Comparison of ENCODE assay signal across 9 cellular contexts in genomic region chr5:95861858-95862561, GRCh38. TPM values are rescaled to one million over a fixed set of nuclear protein-coding genes. Genes with fewer than 3 reads are reported as not detected.
DNase-seq lines count a peak whose midpoint lies in the region; ATAC-seq, FAIRE-seq and TF ChIP-seq lines count a peak whose summit lies in the region.
"Had no signal": no experiment of that assay in that cellular context is flagged by ENCODE, and none has a peak within 500 bp of the region (broad histone marks: within the 10 kb centered on the region; RNA-seq: fewer than 3 reads in every experiment).

No MANE protein-coding gene starts in this region.

- TF ChIP-seq RAD21 in HepG2 (CRISPR knock-in tag; IDR thresholded peaks at IDR 0.05), result no peak

- H3K4me1 Mint-ChIP-seq in activated naive CD4-positive, alpha-beta T cell treated with anti-CD3 and anti-CD28 coated beads for 36 hours (ENCODE audit: low read depth), result peaks cover 63% of the 10 kb centered on the region
- peaks cover 71% of the 10 kb centered on the region for H3K4me1 Mint-ChIP-seq in activated naive CD8-positive, alpha-beta T cell (ENCODE audit: low read depth)

- POLR2A ChIA-PET in HepG2 (lab: Yijun Ruan, JAX), result interaction anchor here (0.8 to 2.3 kb wide), 17 partner anchors 9 to 437 kb away, joined by 3 to 54 read pairs (median 5); partner anchors contain the start of genes ELL2 and GLRX

- peak overlapping the region; percentile 72 for H3K27ac Mint-ChIP-seq in activated naive CD4-positive, alpha-beta T cell treated with anti-CD3 and anti-CD28 coated beads for 36 hours
- peak overlapping the region; percentile 83 for H3K27ac Mint-ChIP-seq in activated naive CD8-positive, alpha-beta T cell

- no peak overlapping the region for H3K4me3 Mint-ChIP-seq in activated naive CD4-positive, alpha-beta T cell treated with anti-CD3 and anti-CD28 coated beads for 36 hours
- H3K4me3 Mint-ChIP-seq in activated naive CD8-positive, alpha-beta T cell, result peak overlapping the region; percentile 58

- H3K79me2 ChIP-seq in HepG2 (ENCODE audit: insufficient read depth, low read length), result peaks cover 14% of the 10 kb centered on the region
- no peaks in the 10 kb centered on the region for H3K79me2 ChIP-seq in mesendoderm (ENCODE audit: control insufficient read depth, insufficient read depth, low read length)

- FAIRE-seq in HepG2 (lab: Jason Lieb, UNC), result no peak

- H3K56ac ChIP-seq in mesendoderm (ENCODE audit: low read length), result no peak overlapping the region

- H3K4me2 ChIP-seq in HepG2 (ENCODE audit: low read depth, low read length), result peak overlapping the region; percentile 90
- no peak overlapping the region for H3K4me2 ChIP-seq in mesendoderm (ENCODE audit: low read length)

- H3K4me1 ChIP-seq in HepG2 (ENCODE audit: insufficient read depth, low read length), result peaks cover 97% of the 10 kb centered on the region
- peaks cover 43 to 73% (median 58%) of the 10 kb centered on the region in 4 donors for H3K4me1 ChIP-seq in upper lobe of left lung
- peaks cover 2% of the 10 kb centered on the region for H3K4me1 ChIP-seq in mesendoderm (ENCODE audit: control insufficient read depth, low read depth, low read length)

- H3K79me1 ChIP-seq in mesendoderm (ENCODE audit: low read length), result no peaks in the 10 kb centered on the region

- no peak overlapping the region for H2BK5ac ChIP-seq in mesendoderm (ENCODE audit: low read length)

- H3K27me3 ChIP-seq in HepG2 (ENCODE audit: control insufficient read depth in 1 of 2, insufficient read depth in 2 of 2, low read length in 2 of 2) (no peaks in the 10 kb centered on the region), upper lobe of left lung (no peaks in the 10 kb centered on the region), mesendoderm (ENCODE audit: insufficient read depth, low read length, poor library complexity) (no peaks in the 10 kb centered on the region)

- H3K4ac ChIP-seq in mesendoderm (ENCODE audit: low read depth, low read length), result no peak overlapping the region

- H2BK120ac ChIP-seq in mesendoderm (ENCODE audit: low read depth, low read length), result no peak overlapping the region

- no peak overlapping the region for H2BK15ac ChIP-seq in mesendoderm (replicated peaks; ENCODE audit: low read depth)

- no peak overlapping the region for H2AK5ac ChIP-seq in mesendoderm (ENCODE audit: low read length)

- TF ChIP-seq POLR2A in HepG2 (IDR thresholded peaks at IDR 0.05; ENCODE audit: insufficient read depth in 1 of 2, low read depth in 2 of 2, low read length in 2 of 2) (no peak), upper lobe of left lung (IDR thresholded peaks at IDR 0.05) (no peak)

- H4K5ac ChIP-seq in mesendoderm (ENCODE audit: low read length), result no peak overlapping the region

- no peaks in the 10 kb centered on the region for H3K36me3 Mint-ChIP-seq in activated naive CD4-positive, alpha-beta T cell treated with anti-CD3 and anti-CD28 coated beads for 36 hours (ENCODE audit: low read depth)
- no peaks in the 10 kb centered on the region for H3K36me3 Mint-ChIP-seq in activated naive CD8-positive, alpha-beta T cell

- intact Hi-C loops in activated naive CD4-positive, alpha-beta T cell treated with anti-CD3 and anti-CD28 coated beads for 36 hours (cut with micrococcal nuclease), result loop anchor here (10.0 kb wide), 1 partner anchor 1303 kb away; no protein-coding TSS in a partner anchor
- intact Hi-C loops in HepG2 (cut with micrococcal nuclease; ENCODE audit: unreplicated experiment), result loop anchor here (2.0 to 5.0 kb wide), 3 partner anchors 45 to 325 kb away; no protein-coding TSS in a partner anchor

- no peak overlapping the region for H3K23ac ChIP-seq in mesendoderm (ENCODE audit: low read length)

- CTCF ChIA-PET in activated naive CD4-positive, alpha-beta T cell treated with anti-CD3 and anti-CD28 coated beads for 36 hours (lab: Charles Lee), result interaction anchor here (0.7 to 1.8 kb wide), 7 partner anchors 9 to 475 kb away, joined by 3 to 8 read pairs (median 5); partner anchors contain the start of gene ELL2
- CTCF ChIA-PET in HepG2 (lab: Yijun Ruan, JAX; ENCODE audit: low intra/inter-chr PET ratio, low total read pairs), result no interaction called here

- no peak overlapping the region for H2AFZ ChIP-seq in HepG2 (ENCODE audit: low read length)

- no peak overlapping the region for H4K8ac ChIP-seq in mesendoderm (ENCODE audit: low read depth, low read length)

- H3K36me3 ChIP-seq in HepG2 (replicated peaks in 1 of 2; ENCODE audit: control insufficient read depth in 1 of 2, insufficient read depth in 2 of 2, low read length in 2 of 2) (no peaks in the 10 kb centered on the region), upper lobe of left lung (no peaks in the 10 kb centered on the region), mesendoderm (ENCODE audit: control insufficient read depth, insufficient read depth, low read length) (no peaks in the 10 kb centered on the region)

- no peak for ATAC-seq in HepG2
- no peak for ATAC-seq in upper lobe of left lung (ENCODE audit: low FRiP score in 2 of 2)

- no peak for TF ChIP-seq CTCF in HepG2 (CRISPR knock-in tag; IDR thresholded peaks at IDR 0.05)
- TF ChIP-seq CTCF in upper lobe of left lung (IDR thresholded peaks at IDR 0.05), result no peak

- H3K27ac ChIP-seq in HepG2 (ENCODE audit: extremely low read length, insufficient read depth, low read length), result peak overlapping the region; percentile 98
- peak overlapping the region; percentile 73 to 85 (median 81) for H3K27ac ChIP-seq in upper lobe of left lung
- H3K27ac ChIP-seq in mesendoderm (ENCODE audit: low read depth, low read length), result no peak overlapping the region
- H3K27ac ChIP-seq: C4-2B had no signal

- peak overlapping the region; percentile 84 for H3K9ac ChIP-seq in HepG2 (ENCODE audit: insufficient read depth, low read depth, low read length)
- no peak overlapping the region for H3K9ac ChIP-seq in mesendoderm (ENCODE audit: low read length)

- no peaks in the 10 kb centered on the region for H4K20me1 ChIP-seq in HepG2 (ENCODE audit: insufficient read depth, low read length)

- no peaks in the 10 kb centered on the region for H3K27me3 Mint-ChIP-seq in activated naive CD4-positive, alpha-beta T cell treated with anti-CD3 and anti-CD28 coated beads for 36 hours (ENCODE audit: low read depth)
- H3K27me3 Mint-ChIP-seq in activated naive CD8-positive, alpha-beta T cell, result no peaks in the 10 kb centered on the region

- H3K9me3 ChIP-seq in HepG2 (ENCODE audit: low read length) (no peaks in the 10 kb centered on the region), upper lobe of left lung (no peaks in the 10 kb centered on the region)

- BruUV-seq in HepG2 (replicated peaks; lab: Mats Ljungman, UMichigan), result no TSS peak

- WGBS in HepG2 (ENCODE audit: low lambda C conversion rate), result 23% methylated on average over 8 of the region's 8 CpGs
- WGBS in upper lobe of left lung, 2 donors, result 74 to 77% methylated on average over 8 of the region's 8 CpGs
- WGBS in mesendoderm (ENCODE audit: extremely low coverage, insufficient coverage, low lambda C conversion rate), result no CpG with 5 or more reads among the region's 8 CpGs

- no peak for TF ChIP-seq EP300 in HepG2 (IDR thresholded peaks at IDR 0.05; ENCODE audit: low read depth in 2 of 2, low read length in 2 of 2)
- no peak for TF ChIP-seq EP300 in HepG2 (CRISPR knock-in tag; IDR thresholded peaks at IDR 0.05; ENCODE audit: borderline replicate concordance)
- no peak for TF ChIP-seq EP300 in upper lobe of left lung (IDR thresholded peaks at IDR 0.05)

- in situ Hi-C loops in HepG2 (cut with HindIII; ENCODE audit: extremely low pct_ligation_motif_present, low pct_unique_long_range_greater_than_20kb), result loop anchor here (5.0 kb wide), 1 partner anchor 255 kb away; no protein-coding TSS in a partner anchor

- peak; percentile 64 for DNase-seq in activated naive CD4-positive, alpha-beta T cell treated with anti-CD3 and anti-CD28 coated beads for 36 hours
- no peak for DNase-seq in activated naive CD4-positive, alpha-beta T cell (lab: John Stamatoyannopoulos, UW)
- DNase-seq in HepG2 (ENCODE audit: low spot score) (no peak), upper lobe of left lung (no peak), mesendoderm (no peak), NCI-H774 (lab: John Stamatoyannopoulos, UW) (no peak), HuH-7 (ENCODE audit: low spot score) (no peak)

- H3K9me3 Mint-ChIP-seq in activated naive CD4-positive, alpha-beta T cell treated with anti-CD3 and anti-CD28 coated beads for 36 hours, result no peaks in the 10 kb centered on the region
- H3K9me3 Mint-ChIP-seq in activated naive CD8-positive, alpha-beta T cell (ENCODE audit: low read depth), result no peaks in the 10 kb centered on the region

- no peak overlapping the region for H3K18ac ChIP-seq in mesendoderm (ENCODE audit: low read length)

- peak overlapping the region; percentile 11 to 45 (median 41); a peak in 3 of 6 replicates for H3K4me3 ChIP-seq in HepG2 (replicated peaks in 1 of 3; ENCODE audit: insufficient read depth in 1 of 3, low read depth in 2 of 3, low read length in 3 of 3)
- no peak overlapping the region for H3K4me3 ChIP-seq in upper lobe of left lung
- no peak overlapping the region for H3K4me3 ChIP-seq in mesendoderm (ENCODE audit: low read length)

RNA-seq across cellular contexts. Expression of gene GLRX, which starts 39.5 kb away (rescaled TPM):
- 10 to 100 TPM; 50.4 to 51.1 TPM for total RNA-seq in activated naive CD4-positive, alpha-beta T cell treated with anti-CD3 and anti-CD28 coated beads for 36 hours
- total RNA-seq in HepG2 (2016; rRNA removed; fragmentation: Illumina TruSeq; extraction: Trizol), result 63.8 and 71.9 TPM in 2 replicates
- total RNA-seq in HepG2 (2016; cell fraction: cytosol; rRNA removed; fragmentation: Illumina TruSeq; extraction: Trizol; ENCODE audit: low read depth), result 27.6 and 30.6 TPM in 2 replicates
- 64.8 and 79.1 TPM in 2 replicates for total RNA-seq in HepG2 (2016; cell fraction: insoluble cytoplasmic fraction; rRNA removed; fragmentation: Illumina TruSeq; extraction: Trizol)
- total RNA-seq in HepG2 (2016; cell fraction: membrane; rRNA removed; fragmentation: Illumina TruSeq; extraction: Trizol), result 27.3 and 28.0 TPM in 2 replicates
- total RNA-seq in HepG2 (2016; cell fraction: nucleus; rRNA removed; fragmentation: Illumina TruSeq; extraction: Trizol), result 27.2 and 28.1 TPM in 2 replicates
- polyA plus RNA-seq in HepG2 (2011; rRNA removed), result 499 and 615 TPM in 2 replicates
- polyA plus RNA-seq in HepG2 (2011; cell fraction: cytosol; rRNA removed), result 393 and 503 TPM in 2 replicates
- polyA plus RNA-seq in HepG2 (2011; cell fraction: nucleus; rRNA removed), result 87.8 and 90.3 TPM in 2 replicates
- 244 and 269 TPM in 2 replicates for polyA plus RNA-seq in HepG2 (2012)
- polyA plus RNA-seq in HepG2 (2016; cell fraction: cytosol; fragmentation: Illumina TruSeq; extraction: Trizol; ENCODE audit: low read depth), result 25.5 and 30.2 TPM in 2 replicates
- polyA plus RNA-seq in HepG2 (2016; cell fraction: insoluble cytoplasmic fraction; fragmentation: Illumina TruSeq; extraction: Trizol; ENCODE audit: low read depth), result 107 and 117 TPM in 2 replicates
- 23.9 and 28.1 TPM in 2 replicates for polyA plus RNA-seq in HepG2 (2016; cell fraction: membrane; fragmentation: Illumina TruSeq; extraction: Trizol; ENCODE audit: low read depth)
- 59.6 and 62.5 TPM in 2 replicates for polyA plus RNA-seq in HepG2 (2016; cell fraction: nucleus; fragmentation: Illumina TruSeq; extraction: Trizol; ENCODE audit: insufficient read depth, low read depth)
- polyA minus RNA-seq in HepG2 (2011; rRNA and poly(A)+ RNA removed; ENCODE audit: low replicate concordance), result 44.3 and 186 TPM in 2 replicates
- polyA minus RNA-seq in HepG2 (2011; cell fraction: cytosol; rRNA and poly(A)+ RNA removed), result 49.7 and 65.5 TPM in 2 replicates
- polyA minus RNA-seq in HepG2 (2011; cell fraction: nucleus; rRNA and poly(A)+ RNA removed), result 62.3 and 93.9 TPM in 2 replicates
- total RNA-seq in upper lobe of left lung, result 10 to 100 TPM; 22.0 to 99.9 (median 78.5) TPM
- polyA plus RNA-seq in mesendoderm (2013, experiment 1 of 2), result 16.8 TPM
- polyA plus RNA-seq in mesendoderm (2013, experiment 2 of 2), result 17.2 TPM

Comparison
In these comparisons a context has a peak if more than half of its experiments do, and no peak if none do; other contexts are left out.
1. H3K4me3 ChIP-seq: peak in HepG2 (3 of 3); none in upper lobe of left lung (0 of 4) and mesendoderm (single experiment).